In the genomic region with DNA sequence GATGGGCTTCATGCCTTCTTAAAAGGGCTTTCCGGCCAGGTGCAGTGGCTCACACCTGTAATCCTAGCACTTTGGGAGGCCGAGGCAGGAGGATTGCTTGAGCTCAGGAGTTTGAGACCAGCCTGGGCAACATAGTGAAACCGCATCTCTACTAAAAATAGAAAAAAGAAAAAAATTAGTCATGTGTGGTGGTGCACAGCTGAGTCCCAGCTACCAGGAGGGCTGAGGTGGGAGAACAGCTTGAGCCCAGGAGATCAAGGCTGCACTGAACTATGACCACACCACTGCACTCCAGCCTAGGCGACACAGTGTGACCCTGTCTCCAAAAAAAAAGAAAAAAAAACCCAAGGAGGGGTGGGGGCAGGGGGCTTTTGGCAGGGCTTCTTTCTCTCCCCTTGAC, we compare ENCODE assay signal across 16 cellular contexts.
DNase-seq lines count a peak whose midpoint lies in the region; ATAC-seq and FAIRE-seq lines count a peak whose summit lies in the region.
"Had no signal": no experiment of that assay in that cellular context is flagged by ENCODE, and none has a peak within 500 bp of the region (broad histone marks: within the 10 kb centered on the region; RNA-seq: fewer than 3 reads in every experiment).

No MANE protein-coding gene starts in this region.

- DNase-seq in NAMALWA (ENCODE audit: low spot score), result peak; percentile 38
- DNase-seq in NCI-H1092 treated with DMSO at 0.1 percent for 48 hours (lab: John Stamatoyannopoulos, UW), result no peak
- DNase-seq in DMS79 treated with DMSO at 0.1 percent for 48 hours (lab: John Stamatoyannopoulos, UW), result no peak
- no peak for DNase-seq in HTR-8/SVneo (ENCODE audit: insufficient read length, low spot score)
- DNase-seq: CD8-positive, alpha-beta memory T cell; hippocampal formation; mesendoderm; NCI-H1105; NCI-H82; stimulated activated naive CD4-positive, alpha-beta T cell treated with Interleukin-2 at 50 U/mL for 16 hours had no signal

- no peak for FAIRE-seq in HTR-8/SVneo (lab: Jason Lieb, UNC)
- FAIRE-seq: pancreas had no signal

- ATAC-seq in GM18498 (IDR thresholded peaks at IDR 0.05; ENCODE audit: unreplicated experiment), result peak; percentile 72
- peak; percentile 74 for ATAC-seq in GM19438 (IDR thresholded peaks at IDR 0.05; ENCODE audit: low read depth, unreplicated experiment)
- peak; percentile 71 for ATAC-seq in HG02852 (IDR thresholded peaks at IDR 0.05; ENCODE audit: unreplicated experiment)
- no peak for ATAC-seq in HG02610 (IDR thresholded peaks at IDR 0.05; ENCODE audit: unreplicated experiment)
- ATAC-seq: esophagus mucosa, pancreas had no signal
